1 cellular context compared by ENCODE assay signal in the genomic region with DNA sequence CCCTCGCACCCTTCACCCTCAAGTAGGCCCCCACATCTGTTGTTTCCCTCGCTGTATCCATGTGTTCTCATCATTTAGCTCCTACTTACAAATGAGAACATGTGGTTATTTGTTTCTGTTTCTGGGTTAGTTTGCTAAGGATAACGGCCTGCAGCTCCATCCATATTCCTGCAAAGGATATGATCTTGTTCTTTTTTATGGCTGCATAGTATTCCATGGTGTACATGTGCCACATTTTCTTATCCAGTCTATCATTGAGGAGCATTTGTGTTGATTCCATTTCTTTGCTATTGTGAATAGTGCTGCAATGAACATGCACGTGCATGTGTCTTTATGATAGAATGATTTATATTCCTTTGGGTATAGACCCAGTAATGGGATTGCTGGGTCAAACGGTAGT. TPM values are rescaled to one million over a fixed set of nuclear protein-coding genes. Genes with fewer than 3 reads are reported as not detected.
"Had no signal": no experiment of that assay in that cellular context is flagged by ENCODE, and none has a peak within 500 bp of the region (broad histone marks: within the 10 kb centered on the region; RNA-seq: fewer than 3 reads in every experiment).

No MANE protein-coding gene starts in this region.

RNA-seq across cellular contexts. Expression of a gene that starts 38.8 kb away (rescaled TPM):
- polyA plus RNA-seq: SK-N-SH had no signal
